2 cellular contexts compared by ENCODE assay signal in the genomic region with DNA sequence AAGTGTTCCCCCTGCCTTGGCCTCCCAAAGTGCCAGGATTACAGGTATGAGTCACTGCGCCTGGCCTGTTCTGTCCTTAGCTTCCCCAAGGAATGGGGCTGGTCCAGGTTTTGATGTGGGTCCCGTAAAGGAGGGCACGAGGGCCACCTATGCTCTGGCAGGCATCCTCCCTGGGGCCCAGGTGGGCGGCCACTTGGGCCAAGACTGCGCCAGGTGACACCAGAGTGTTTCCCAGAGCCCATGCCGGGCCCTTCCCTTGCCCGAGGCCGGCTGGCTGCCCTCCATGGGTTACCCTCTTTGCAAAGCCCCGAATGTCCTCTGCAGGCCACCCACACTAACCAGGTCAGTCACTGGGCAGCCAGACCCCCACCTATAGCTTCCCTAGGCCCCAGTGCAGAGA.
TF ChIP-seq lines count a peak whose summit lies in the region.

No MANE protein-coding gene starts in this region.

TF ChIP-seq in K562, 482 proteins besides CTCF, POLR2A, EP300 and RAD21:
- TF ChIP-seq POLR2G (IDR thresholded peaks at IDR 0.05; ENCODE audit: low read depth, low read length): 0 out of 2 replicates have a peak, but pooled peaks have one; percentile 28

TF ChIP-seq in HepG2, 621 proteins besides CTCF, POLR2A, EP300 and RAD21:
- TF ChIP-seq AGO1 (IDR thresholded peaks at IDR 0.05; ENCODE audit: low read depth, low read length, poor library complexity, severe bottlenecking): peak; percentile 77
- TF ChIP-seq AGO2 (optimal IDR thresholded peaks at IDR 0.05; ENCODE audit: low read depth, low read length): peak; percentile 55
- TF ChIP-seq, protein P1, sequence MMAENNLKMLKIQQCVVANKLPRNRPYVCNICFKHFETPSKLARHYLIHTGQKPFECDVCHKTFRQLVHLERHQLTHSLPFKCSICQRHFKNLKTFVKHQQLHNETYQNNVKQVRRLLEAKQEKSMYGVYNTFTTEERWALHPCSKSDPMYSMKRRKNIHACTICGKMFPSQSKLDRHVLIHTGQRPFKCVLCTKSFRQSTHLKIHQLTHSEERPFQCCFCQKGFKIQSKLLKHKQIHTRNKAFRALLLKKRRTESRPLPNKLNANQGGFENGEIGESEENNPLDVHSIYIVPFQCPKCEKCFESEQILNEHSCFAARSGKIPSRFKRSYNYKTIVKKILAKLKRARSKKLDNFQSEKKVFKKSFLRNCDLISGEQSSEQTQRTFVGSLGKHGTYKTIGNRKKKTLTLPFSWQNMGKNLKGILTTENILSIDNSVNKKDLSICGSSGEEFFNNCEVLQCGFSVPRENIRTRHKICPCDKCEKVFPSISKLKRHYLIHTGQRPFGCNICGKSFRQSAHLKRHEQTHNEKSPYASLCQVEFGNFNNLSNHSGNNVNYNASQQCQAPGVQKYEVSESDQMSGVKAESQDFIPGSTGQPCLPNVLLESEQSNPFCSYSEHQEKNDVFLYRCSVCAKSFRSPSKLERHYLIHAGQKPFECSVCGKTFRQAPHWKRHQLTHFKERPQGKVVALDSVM (CRISPR knock-in tag; IDR thresholded peaks at IDR 0.05): peak; percentile 6; the same call in 1 of the 2 replicates
